ENCODE assay signal across 7 cellular contexts in genomic region chr5:112957970-112958773, GRCh38. TPM values are rescaled to one million over a fixed set of nuclear protein-coding genes. Genes with fewer than 3 reads are reported as not detected.
DNase-seq lines count a peak whose midpoint lies in the region; ATAC-seq, FAIRE-seq and TF ChIP-seq lines count a peak whose summit lies in the region.

No MANE protein-coding gene starts in this region.

- H3K4me1 ChIP-seq in right cardiac atrium (ENCODE audit: control insufficient read depth, insufficient read depth, low read length) (no peaks in the 10 kb centered on the region), tibial artery (peaks cover 0 to 39% (median 32%) of the 10 kb centered on the region in 4 donors)

- FAIRE-seq in GM12892 (lab: Jason Lieb, UNC) = peak; percentile 54

- TF ChIP-seq CTCF in VCaP (conservative IDR thresholded peaks at IDR 0.05) (no peak), tibial artery (IDR thresholded peaks at IDR 0.05) (no peak)

- H3K9me3 ChIP-seq in right cardiac atrium (ENCODE audit: control insufficient read depth, low read length) (no peaks in the 10 kb centered on the region), tibial artery (no peaks in the 10 kb centered on the region)

- intact Hi-C loops in right cardiac atrium (cut with DNase I) (no loop called here), tibial artery (cut with DNase I; ENCODE audit: low total_unique reads) (no loop called here)

- no peak overlapping the region for H3K4me3 ChIP-seq in right cardiac atrium (ENCODE audit: low read length)
- no peak overlapping the region for H3K4me3 ChIP-seq in tibial artery

- TF ChIP-seq POLR2A in GM12892 (IDR thresholded peaks at IDR 0.05; ENCODE audit: low read depth, low read length) = no peak

- no peaks in the 10 kb centered on the region for H3K27me3 ChIP-seq in right cardiac atrium (ENCODE audit: control insufficient read depth, insufficient read depth)
- no peaks in the 10 kb centered on the region for H3K27me3 ChIP-seq in tibial artery

- 34% methylated on average over 4 of the region's 4 CpGs for WGBS in right cardiac atrium

- H3K36me3 ChIP-seq in tibial artery = no peaks in the 10 kb centered on the region

- H3K27ac ChIP-seq in VCaP = peak overlapping the region; percentile 75
- H3K27ac ChIP-seq in right cardiac atrium (ENCODE audit: low read length) = peak overlapping the region; percentile 17
- peak overlapping the region in 1 of 2 donors; percentile 38 for H3K27ac ChIP-seq in tibial artery

- DNase-seq in GM12892 (ENCODE audit: insufficient read length) (no peak), right cardiac atrium (peak; percentile 75 to 89 (median 84)), tibial artery (peak; percentile 48 to 73), middle frontal gyrus (ENCODE audit: extremely low spot score, low spot score) (no peak)

- ATAC-seq in GM21515 (IDR thresholded peaks at IDR 0.05; ENCODE audit: unreplicated experiment) = peak; percentile 61
- ATAC-seq in HG03571 (IDR thresholded peaks at IDR 0.05; ENCODE audit: unreplicated experiment) = peak; percentile 89
- ATAC-seq in right cardiac atrium = peak; percentile 87 to 91

RNA-seq across cellular contexts. Expression of gene DCP2, which starts 18.4 kb away (rescaled TPM):
- polyA plus RNA-seq in GM12892 (2012; ENCODE audit: missing spikeins) = 29.5 TPM
- total RNA-seq in right cardiac atrium = 10 to 100 TPM; 23.2 to 26.7 (median 25.9) TPM
- 3.6 TPM for polyA plus RNA-seq in right cardiac atrium

RNA-seq across cellular contexts. Expression of gene REEP5, which starts 36.1 kb away (rescaled TPM):
- 25.6 TPM for polyA plus RNA-seq in GM12892 (2012; ENCODE audit: missing spikeins)
- total RNA-seq in right cardiac atrium = 100 to 1,000 TPM; 103 to 119 (median 112) TPM
- 91.8 TPM for polyA plus RNA-seq in right cardiac atrium

Comparison
In these comparisons a context has a peak if more than half of its experiments do, and no peak if none do; other contexts are left out.
1. DNase-seq: peak in right cardiac atrium (3 of 3) and tibial artery (2 of 2); none in GM12892 (single experiment) and middle frontal gyrus (single experiment).
2. Peak in every context shown above with its lines, with median percentiles within 50 percentile points of each other: ATAC-seq.